In genomic region chr3:62119139-62119538, GRCh38 we compare ENCODE assay signal across 19 cellular contexts.
DNase-seq lines count a peak whose midpoint lies in the region; ATAC-seq and TF ChIP-seq lines count a peak whose summit lies in the region.
"Had no signal": no experiment of that assay in that cellular context is flagged by ENCODE, and none has a peak within 500 bp of the region (broad histone marks: within the 10 kb centered on the region; RNA-seq: fewer than 3 reads in every experiment).

No MANE protein-coding gene starts in this region.

- H3K27me3 ChIP-seq in adipocyte (replicated peaks; ENCODE audit: control insufficient read depth, insufficient read depth, low read length) (no peaks in the 10 kb centered on the region), mesenchymal stem cell (ENCODE audit: control insufficient read depth in 1 of 2, insufficient read depth in 1 of 2, low read length in 2 of 2) (no peaks in the 10 kb centered on the region), thoracic aorta (replicated peaks; ENCODE audit: insufficient read depth) (no peaks in the 10 kb centered on the region)

- H3K36me3 ChIP-seq in adipocyte (ENCODE audit: control insufficient read depth, insufficient read depth, low read length, severe bottlenecking) (no peaks in the 10 kb centered on the region), mesenchymal stem cell (ENCODE audit: control insufficient read depth in 1 of 2, insufficient read depth in 2 of 2, low read depth in 1 of 2, low read length in 2 of 2) (no peaks in the 10 kb centered on the region), thoracic aorta (no peaks in the 10 kb centered on the region)

- no peak overlapping the region for H2AFZ ChIP-seq in mesenchymal stem cell (ENCODE audit: low read depth, low read length)

- H2BK120ac ChIP-seq in mesenchymal stem cell (ENCODE audit: low read depth, low read length): no peak overlapping the region

- H3K9me3 ChIP-seq in adipocyte (ENCODE audit: control insufficient read depth, low read length) (peaks cover 7% of the 10 kb centered on the region), mesenchymal stem cell (ENCODE audit: control insufficient read depth, low read length) (peaks cover 8% of the 10 kb centered on the region), thoracic aorta (no peaks in the 10 kb centered on the region)
- H3K9me3 ChIP-seq: Caco-2 had no signal

- peak overlapping the region; percentile 21 for H4K91ac ChIP-seq in mesenchymal stem cell (ENCODE audit: low read length)

- no peak overlapping the region for H3K23ac ChIP-seq in mesenchymal stem cell (ENCODE audit: low read length in 2 of 2)

- H2BK12ac ChIP-seq in mesenchymal stem cell (ENCODE audit: low read length in 2 of 2): no peak overlapping the region

- no peak overlapping the region for H3K4me2 ChIP-seq in mesenchymal stem cell (ENCODE audit: low read length, poor library complexity, severe bottlenecking)

- no peak overlapping the region for H4K8ac ChIP-seq in mesenchymal stem cell (ENCODE audit: low read length)

- H3K4me3 ChIP-seq in adipocyte (ENCODE audit: low read length) (peak overlapping the region; percentile 52), mesenchymal stem cell (ENCODE audit: insufficient read depth in 1 of 2, low read depth in 1 of 2, low read length in 2 of 2) (no peak overlapping the region), thoracic aorta (no peak overlapping the region)

- H3K9ac ChIP-seq in adipocyte (ENCODE audit: low read length) (peak overlapping the region; percentile 44), mesenchymal stem cell (ENCODE audit: low read length) (no peak overlapping the region)

- H2AK5ac ChIP-seq in mesenchymal stem cell (ENCODE audit: low read length, severe bottlenecking): no peak overlapping the region

- H3K14ac ChIP-seq in mesenchymal stem cell (ENCODE audit: low read length in 2 of 2): no peak overlapping the region

- H3K27ac ChIP-seq in mesenchymal stem cell (ENCODE audit: low read length, poor library complexity, severe bottlenecking) (no peak overlapping the region), thoracic aorta (peak overlapping the region in 1 of 2 donors; percentile 57)

- H3K4me1 ChIP-seq in adipocyte (ENCODE audit: control insufficient read depth, insufficient read depth, low read length): peaks cover 52% of the 10 kb centered on the region
- no peaks in the 10 kb centered on the region for H3K4me1 ChIP-seq in mesenchymal stem cell (ENCODE audit: control insufficient read depth, insufficient read depth, low read depth, low read length)
- peaks cover 19 to 51% of the 10 kb centered on the region in 2 donors for H3K4me1 ChIP-seq in thoracic aorta (ENCODE audit: control insufficient read depth in 1 of 2, low read depth in 2 of 2)
- H3K4me1 ChIP-seq: Caco-2 had no signal

- no peak overlapping the region for H3K18ac ChIP-seq in mesenchymal stem cell (ENCODE audit: low read depth in 1 of 2, low read length in 2 of 2)

- H3K79me1 ChIP-seq in mesenchymal stem cell (replicated peaks; ENCODE audit: low read length, poor library complexity, severe bottlenecking): peaks cover 4% of the 10 kb centered on the region

- no peak overlapping the region for H2BK5ac ChIP-seq in mesenchymal stem cell (ENCODE audit: low read depth, low read length, poor library complexity, severe bottlenecking)

- H2BK15ac ChIP-seq in mesenchymal stem cell (ENCODE audit: low read depth, poor library complexity, severe bottlenecking): no peak overlapping the region

- ATAC-seq in thoracic aorta (ENCODE audit: insufficient number of reproducible peaks, low FRiP score, low read depth) (peak; percentile 51), GM19351 (IDR thresholded peaks at IDR 0.05; ENCODE audit: unreplicated experiment) (no peak), HG03432 (IDR thresholded peaks at IDR 0.05; ENCODE audit: unreplicated experiment) (no peak), HG02588 (IDR thresholded peaks at IDR 0.05; ENCODE audit: unreplicated experiment) (no peak)
- ATAC-seq: PC-3 had no signal

- no peak for DNase-seq in adipocyte (ENCODE audit: low read depth)
- peak; percentile 37 for DNase-seq in fibroblast of peridontal ligament (ENCODE audit: extremely low read depth)
- DNase-seq in mesenchymal stem cell: no peak
- no peak for DNase-seq in thoracic aorta (ENCODE audit: low spot score)
- DNase-seq in retina: no peak
- DNase-seq: ACHN, Caco-2, DMS153, EL, HCEC 1CT, NCI-H1048, NCI-H146, NCI-H2081 treated with DMSO at 0.1 percent for 48 hours, NCI-H510A, NCI-H774, PC-3 had no signal

- TF ChIP-seq CTCF in thoracic aorta (IDR thresholded peaks at IDR 0.05): no peak

- 95% methylated on average over 4 of the region's 4 CpGs for WGBS in mesenchymal stem cell

- H3K4ac ChIP-seq in mesenchymal stem cell (ENCODE audit: low read depth in 1 of 2, low read length in 2 of 2): no peak overlapping the region
